ENCODE assay signal across 9 cellular contexts in genomic region chr11:1852885-1853284, GRCh38. TPM values are rescaled to one million over a fixed set of nuclear protein-coding genes. Genes with fewer than 3 reads are reported as not detected.
DNase-seq lines count a peak whose midpoint lies in the region; ATAC-seq, FAIRE-seq and TF ChIP-seq lines count a peak whose summit lies in the region.
"Had no signal": no experiment of that assay in that cellular context is flagged by ENCODE, and none has a peak within 500 bp of the region (broad histone marks: within the 10 kb centered on the region; RNA-seq: fewer than 3 reads in every experiment).

LSP1 (plus strand) TSS chr11:1853084; CDS start chr11:1853145, 61 bp downstream.

- peak; percentile 34 for ATAC-seq in left lung

- H3K36me3 ChIP-seq in KMS-11 (ENCODE audit: insufficient read depth) (no peaks in the 10 kb centered on the region), left lung (no peaks in the 10 kb centered on the region), GM23248 (ENCODE audit: low read depth) (no peaks in the 10 kb centered on the region)

- H3K27ac ChIP-seq in KMS-11, result peak within 1 kb of the TSS; percentile 56
- peak within 1 kb of the TSS; percentile 59 to 97 for H3K27ac ChIP-seq in left lung
- H3K27ac ChIP-seq in GM23248, result no peak within 1 kb of the TSS
- H3K27ac ChIP-seq: 22Rv1 had no signal

- intact Hi-C loops in left lung (cut with DNase I), result no loop called here

- H4K20me1 ChIP-seq in KMS-11 (ENCODE audit: insufficient read depth), result no peaks in the 10 kb centered on the region
- no peaks in the 10 kb centered on the region for H4K20me1 ChIP-seq in GM23248 (ENCODE audit: insufficient read depth)

- H3K9me3 ChIP-seq in left lung (no peaks in the 10 kb centered on the region), GM23248 (ENCODE audit: low read depth) (no peaks in the 10 kb centered on the region)

- no peaks in the 10 kb centered on the region for H3K79me2 ChIP-seq in KMS-11 (ENCODE audit: insufficient read depth, low read depth)
- no peaks in the 10 kb centered on the region for H3K79me2 ChIP-seq in GM23248 (ENCODE audit: insufficient read depth)

- H3K4me2 ChIP-seq in KMS-11 (peak within 1 kb of the TSS; percentile 86), GM23248 (ENCODE audit: unreplicated experiment) (no peak within 1 kb of the TSS)

- in situ Hi-C loops in GM23248 (cut with MboI), result loop anchor here (25.0 kb wide), 1 partner anchor 309 kb away; the partner anchor contains the start of genes INS and TH

- no peak for TF ChIP-seq CTCF in KMS-11 (conservative IDR thresholded peaks at IDR 0.05; ENCODE audit: low read depth, low read length)
- no peak for TF ChIP-seq CTCF in left lung (IDR thresholded peaks at IDR 0.05)

- no peaks in the 10 kb centered on the region for H3K9me2 ChIP-seq in GM23248 (ENCODE audit: insufficient read depth)

- DNase-seq in NK-92 treated with Interleukin-12 subunit alpha and Interleukin-12 subunit beta, amount 100 ng/mL, for 24 hours (lab: John Stamatoyannopoulos, UW), result peak; percentile 69
- DNase-seq in NK-92 (lab: John Stamatoyannopoulos, UW; ENCODE audit: unreplicated experiment) (no peak), left lung (peak; percentile 69 to 88), GM23248 (no peak), RCC 7860 (ENCODE audit: low spot score) (no peak)
- DNase-seq in activated CD8-positive, alpha-beta memory T cell treated with anti-CD3 and anti-CD28 coated beads, Interleukin-2, amount 50 U/mL, for 1 hour (ENCODE audit: extremely low read depth), result peak; percentile 69
- DNase-seq in stimulated activated CD8-positive, alpha-beta memory T cell treated with anti-CD3 and anti-CD28 coated beads, Interleukin-4, amount 100 ng/mL, for 4 hours (ENCODE audit: low read depth in 2 of 2, low spot score in 1 of 2), result peak; percentile 53 to 71

- H3K4me1 ChIP-seq in KMS-11 (ENCODE audit: low read depth, poor library complexity, severe bottlenecking) (peaks cover 35% of the 10 kb centered on the region), left lung (peaks cover 0 to 96% of the 10 kb centered on the region in 2 donors), GM23248 (ENCODE audit: insufficient read depth) (no peaks in the 10 kb centered on the region)

- H3K4me3 ChIP-seq in KMS-11 (IDR thresholded peaks at IDR 0.05; ENCODE audit: insufficient read depth, low read depth, low read length) (no peak within 1 kb of the TSS), left lung (peak within 1 kb of the TSS in 1 of 2 donors; percentile 49), GM23248 (no peak within 1 kb of the TSS)

- WGBS in GM23248 (ENCODE audit: low coverage in 1 of 2, low lambda C conversion rate in 2 of 2, missing lambda C conversion rate in 2 of 2), 2 experiments, result 81 to 86% methylated on average over 18 of the region's 18 CpGs

- no peak for FAIRE-seq in RCC 7860 (lab: Jason Lieb, UNC)

- H2AFZ ChIP-seq in KMS-11 (ENCODE audit: low read depth) (peak within 1 kb of the TSS; percentile 47), GM23248 (no peak within 1 kb of the TSS)

- peaks cover 61% of the 10 kb centered on the region for H3K27me3 ChIP-seq in KMS-11 (ENCODE audit: insufficient read depth, low read depth)
- H3K27me3 ChIP-seq in left lung, result no peaks in the 10 kb centered on the region
- H3K27me3 ChIP-seq in GM23248 (replicated peaks; ENCODE audit: insufficient read depth), result no peaks in the 10 kb centered on the region

- H3F3A ChIP-seq in GM23248 (ENCODE audit: insufficient read depth), result no peaks in the 10 kb centered on the region

- H3K9ac ChIP-seq in KMS-11 (peak within 1 kb of the TSS; percentile 25; the same call in 1 of the 2 replicates), GM23248 (no peak within 1 kb of the TSS)

RNA-seq across cellular contexts. Expression of gene LSP1, which starts in this region (rescaled TPM):
- total RNA-seq in left lung, result 10 to 100 TPM; 29.8 to 76.6 TPM
- not detected in 2 replicates for total RNA-seq in GM23248 (2014; rRNA removed; shearing (Covaris generic))
- polyA plus RNA-seq in GM23248 (2016; fragmentation: Nextera tagmentation; extraction: Ambion mirVana), result 0.36 and 1.3 TPM in 2 replicates

Comparison
In these comparisons a context has a peak if more than half of its experiments do, and no peak if none do; other contexts are left out.
1. RNA of gene LSP1 (total RNA-seq): 29.8 to 76.6 TPM in left lung; not detected in GM23248; every median in the first group is over 10 times any median in the second.
2. DNase-seq: peak in NK-92 treated with Interleukin-12 subunit alpha and Interleukin-12 subunit beta, amount 100 ng/mL, for 24 hours (single experiment), activated CD8-positive, alpha-beta memory T cell treated with anti-CD3 and anti-CD28 coated beads, Interleukin-2, amount 50 U/mL, for 1 hour (single experiment), left lung (2 of 2) and stimulated activated CD8-positive, alpha-beta memory T cell treated with anti-CD3 and anti-CD28 coated beads, Interleukin-4, amount 100 ng/mL, for 4 hours (2 of 2); none in NK-92 (single experiment), GM23248 (single experiment) and RCC 7860 (single experiment).